8 cellular contexts compared by ENCODE assay signal in the genomic region with DNA sequence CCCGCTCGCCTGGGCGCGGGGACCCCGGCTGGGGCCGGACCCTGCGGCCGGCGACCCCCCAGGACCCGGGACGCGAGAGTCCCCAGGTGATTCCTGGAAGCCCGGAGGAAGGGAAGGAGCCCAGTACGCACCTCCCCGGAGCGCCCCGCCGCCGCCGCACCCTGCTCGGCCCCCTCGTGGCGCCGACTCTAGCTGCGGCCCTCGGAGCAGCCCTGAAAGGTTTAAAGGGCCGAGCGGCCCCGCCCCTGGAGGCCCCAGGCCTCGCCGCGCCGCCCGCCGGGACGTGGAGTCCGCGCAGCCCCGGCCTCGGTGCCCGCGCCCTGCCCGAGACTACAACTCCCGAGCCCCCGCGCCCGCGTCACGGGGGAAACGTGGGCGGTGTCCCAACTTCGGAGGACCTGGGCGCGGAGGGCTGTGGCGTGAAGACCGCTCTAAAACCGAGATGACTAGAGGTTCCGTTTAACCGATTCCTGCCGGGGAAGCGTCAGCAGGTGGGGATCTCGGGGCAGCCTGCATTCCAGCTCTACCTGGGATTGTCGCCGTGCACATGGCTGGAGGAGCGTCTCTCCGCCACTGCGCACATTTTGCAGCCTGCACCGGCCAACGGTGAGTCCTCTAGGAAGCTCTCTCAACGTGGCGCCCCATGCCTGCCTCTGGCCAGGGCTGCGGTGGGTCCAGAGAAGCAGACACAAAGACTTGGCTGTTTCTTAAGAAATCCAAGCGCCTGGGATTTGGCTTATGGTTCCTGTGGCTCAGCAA.
A peak's percentile ranks its signal among the peaks of the same experiment; 100 is the strongest.
DNase-seq lines count a peak whose midpoint lies in the region; ATAC-seq and TF ChIP-seq lines count a peak whose summit lies in the region.

A gene with protein sequence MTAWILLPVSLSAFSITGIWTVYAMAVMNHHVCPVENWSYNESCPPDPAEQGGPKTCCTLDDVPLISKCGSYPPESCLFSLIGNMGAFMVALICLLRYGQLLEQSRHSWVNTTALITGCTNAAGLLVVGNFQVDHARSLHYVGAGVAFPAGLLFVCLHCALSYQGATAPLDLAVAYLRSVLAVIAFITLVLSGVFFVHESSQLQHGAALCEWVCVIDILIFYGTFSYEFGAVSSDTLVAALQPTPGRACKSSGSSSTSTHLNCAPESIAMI (minus strand): TSS at position 223 of the 759 bp plus-strand sequence. CDS start 750 bp downstream, outside the sequence.

- peaks cover 25% of the 10 kb centered on the region for H3K4me1 Mint-ChIP-seq in central memory CD8-positive, alpha-beta T cell

- ATAC-seq in GM18861 (IDR thresholded peaks at IDR 0.05; ENCODE audit: unreplicated experiment) = peak; percentile 95
- peak; percentile 94 for ATAC-seq in HG03066 (IDR thresholded peaks at IDR 0.05; ENCODE audit: low read depth, unreplicated experiment)
- ATAC-seq in central memory CD8-positive, alpha-beta T cell (replicated peaks; ENCODE audit: extremely low read depth, poor library complexity, severe bottlenecking) = peak; percentile 93

- no peaks in the 10 kb centered on the region for H3K27me3 Mint-ChIP-seq in central memory CD8-positive, alpha-beta T cell

- H3K36me3 Mint-ChIP-seq in central memory CD8-positive, alpha-beta T cell (ENCODE audit: insufficient read depth) = peaks cover 18% of the 10 kb centered on the region

- peak within 1 kb of the TSS; percentile 87 for H3K27ac Mint-ChIP-seq in central memory CD8-positive, alpha-beta T cell (ENCODE audit: low read depth)

- H3K4me3 ChIP-seq in AG04449 (ENCODE audit: low read depth, low read length) = peak within 1 kb of the TSS; percentile 99

- H3K9me3 Mint-ChIP-seq in central memory CD8-positive, alpha-beta T cell = no peaks in the 10 kb centered on the region

- CTCF ChIA-PET in AG04449 (lab: Yijun Ruan, JAX) = interaction anchor here (0.8 to 1.5 kb wide), 2 partner anchors 8 to 13 kb away, joined by 4 read pairs; no protein-coding TSS in a partner anchor

- DNase-seq in AG04449 (ENCODE audit: low read depth, low spot score) (no peak), NCI-H226 (peak; percentile 77), islet precursor cell (peak; percentile 95)
- peak; percentile 69 for DNase-seq in activated CD4-positive, CD25-positive, alpha-beta regulatory T cell treated with anti-CD3 and anti-CD28 coated beads, Interleukin-2, amount 50 U/mL, for 16 hours (ENCODE audit: low read depth, low spot score)
- peak; percentile 68 for DNase-seq in central memory CD8-positive, alpha-beta T cell (ENCODE audit: low spot score in 2 of 2)
- DNase-seq in stimulated activated CD4-positive, alpha-beta T cell treated with anti-CD3 and anti-CD28 coated beads, Interleukin-12 subunit alpha, Interleukin-12 subunit beta, amount 100 ng/mL, for 48 hours (ENCODE audit: low read depth in 2 of 3, low spot score in 1 of 3) = peak; percentile 75 to 80 (median 77)

- peak; percentile 62 for TF ChIP-seq CTCF in AG04449 (IDR thresholded peaks at IDR 0.05; ENCODE audit: insufficient read depth, low read length, missing control alignments)

- peak within 1 kb of the TSS; percentile 82 for H3K4me3 Mint-ChIP-seq in central memory CD8-positive, alpha-beta T cell

- POLR2A ChIA-PET in AG04449 (lab: Yijun Ruan, JAX) = interaction anchor here (0.9 to 3.8 kb wide), 5 partner anchors 9 to 53 kb away, joined by 4 to 15 read pairs (median 5); partner anchors contain the start of gene C2orf68
